8 cellular contexts compared by ENCODE assay signal in genomic region chr6:156832166-156832743, GRCh38. TPM values are rescaled to one million over a fixed set of nuclear protein-coding genes. Genes with fewer than 3 reads are reported as not detected.
DNase-seq lines count a peak whose midpoint lies in the region; ATAC-seq and TF ChIP-seq lines count a peak whose summit lies in the region.

No MANE protein-coding gene starts in this region.

- H3K4me1 ChIP-seq in BE2C (peaks cover 11% of the 10 kb centered on the region), breast epithelium (peaks cover 2 to 10% of the 10 kb centered on the region in 2 donors)

- TF ChIP-seq POLR2A in NB4 (IDR thresholded peaks at IDR 0.05; ENCODE audit: extremely low read depth, insufficient read length) (no peak), breast epithelium (IDR thresholded peaks at IDR 0.05) (no peak)

- H3K4me3 ChIP-seq in BE2C (ENCODE audit: low read depth, low read length): no peak overlapping the region
- no peak overlapping the region for H3K4me3 ChIP-seq in NB4 (ENCODE audit: low read depth, low read length)
- H3K4me3 ChIP-seq in breast epithelium: no peak overlapping the region

- H3K27ac ChIP-seq in breast epithelium: peak overlapping the region; percentile 27 to 50

- no peak for TF ChIP-seq CTCF in BE2C (IDR thresholded peaks at IDR 0.05; ENCODE audit: low read depth, low read length)
- TF ChIP-seq CTCF in NB4 (IDR thresholded peaks at IDR 0.05; ENCODE audit: low read depth, low read length): no peak
- TF ChIP-seq CTCF in breast epithelium (IDR thresholded peaks at IDR 0.05): no peak

- peak overlapping the region; percentile 58 for H3K27ac Mint-ChIP-seq in memory B cell

- no peaks in the 10 kb centered on the region for H3K27me3 Mint-ChIP-seq in memory B cell

- DNase-seq in BE2C (peak; percentile 39), NB4 (ENCODE audit: low read depth) (peak; percentile 32), breast epithelium (ENCODE audit: low spot score in 2 of 2) (no peak), memory B cell (ENCODE audit: low spot score in 2 of 2) (no peak), NCI-H524 (lab: John Stamatoyannopoulos, UW) (no peak), left colon (no peak)

- H3K36me3 ChIP-seq in BE2C (peaks cover 18% of the 10 kb centered on the region), breast epithelium (no peaks in the 10 kb centered on the region)

- H3K27me3 ChIP-seq in BE2C (no peaks in the 10 kb centered on the region), breast epithelium (no peaks in the 10 kb centered on the region)

- peaks cover 18% of the 10 kb centered on the region for H3K36me3 Mint-ChIP-seq in memory B cell

- peaks cover 33% of the 10 kb centered on the region for H3K4me1 Mint-ChIP-seq in memory B cell

- intact Hi-C loops in breast epithelium (cut with DNase I; ENCODE audit: low total_unique reads) (no loop called here), left colon (cut with DNase I, micrococcal nuclease) (no loop called here)

- no peaks in the 10 kb centered on the region for H3K9me3 ChIP-seq in BE2C
- H3K9me3 ChIP-seq in breast epithelium: no peaks in the 10 kb centered on the region

- H3K9me3 Mint-ChIP-seq in memory B cell: no peaks in the 10 kb centered on the region

- no peak for ATAC-seq in memory B cell (ENCODE audit: low read depth)
- ATAC-seq in HG03521 (IDR thresholded peaks at IDR 0.05; ENCODE audit: unreplicated experiment): no peak
- no peak for ATAC-seq in left colon
- ATAC-seq in HG03571 (IDR thresholded peaks at IDR 0.05; ENCODE audit: unreplicated experiment): no peak

- no peak overlapping the region for H3K4me3 Mint-ChIP-seq in memory B cell

RNA-seq across cellular contexts. Expression of gene ARID1B, which starts 55.1 kb away (rescaled TPM):
- polyA plus RNA-seq in BE2C (2012; ENCODE audit: insufficient read depth, insufficient read length, low read depth): 43.4 TPM
- total RNA-seq in breast epithelium: 100 to 1,000 TPM in 2 of 3 donors, 10 to 100 TPM in 1; 99.9 to 205 (median 131) TPM
- 10 to 100 TPM; 69.0 to 85.4 TPM for total RNA-seq in left colon

Comparison
In these comparisons a context has a peak if more than half of its experiments do, and no peak if none do; other contexts are left out.
1. DNase-seq: peak in BE2C (single experiment) and NB4 (single experiment); none in breast epithelium (0 of 2), memory B cell (0 of 2), NCI-H524 (0 of 2) and left colon (0 of 2).